ENCODE assay signal across 20 cellular contexts in the genomic region with DNA sequence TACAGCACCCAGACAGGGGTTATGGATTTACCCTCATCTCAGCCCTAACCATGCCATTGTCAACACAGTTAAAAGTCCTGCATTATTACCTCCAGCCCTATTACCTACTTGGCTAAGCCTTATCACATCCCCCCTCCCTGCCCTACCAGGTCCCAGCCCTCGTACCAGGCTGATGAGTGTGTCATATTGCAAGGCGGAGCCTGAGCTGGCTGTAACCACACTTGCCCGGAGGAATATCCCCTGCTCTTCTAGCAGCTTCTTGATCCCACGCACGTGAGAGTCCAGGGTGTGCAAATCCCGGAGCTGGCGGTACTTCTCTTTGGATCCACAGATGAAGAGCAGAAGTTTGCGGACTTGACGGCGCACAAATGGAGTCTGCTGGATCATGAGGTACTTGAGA.
DNase-seq lines count a peak whose midpoint lies in the region; ATAC-seq lines count a peak whose summit lies in the region.
"Had no signal": no experiment of that assay in that cellular context is flagged by ENCODE, and none has a peak within 500 bp of the region (broad histone marks: within the 10 kb centered on the region; RNA-seq: fewer than 3 reads in every experiment).

No MANE protein-coding gene starts in this region.

- intact Hi-C loops in left colon (cut with DNase I, micrococcal nuclease): no loop called here

- peak; percentile 4 for DNase-seq in HPDE6-E6E7 (ENCODE audit: extremely low spot score)
- peak; percentile 71 to 83 for DNase-seq in left colon
- DNase-seq in NCI-H128 (lab: John Stamatoyannopoulos, UW; ENCODE audit: unreplicated experiment): no peak
- no peak for DNase-seq in LoVo (ENCODE audit: low spot score)
- no peak for DNase-seq in NCI-H146 (lab: John Stamatoyannopoulos, UW)
- DNase-seq: activated CD4-positive, alpha-beta T cell treated with anti-CD3 and anti-CD28 coated beads for 48 hours; activated T-cell treated with anti-CD3 and anti-CD28 coated beads, Interleukin-2, amount 50 U/mL, for 4 hours; DMS 273 treated with DMSO at 0.1 percent for 48 hours; GM23248; hippocampal formation; natural killer cell; NCI-H1048; SJCRH30; stimulated activated CD4-positive, alpha-beta T cell treated with anti-CD3 and anti-CD28 coated beads, Interleukin-1b, Interleukin-23, amount 100 ng/mL, for 48 hours; T-helper 9 cell; thyroid gland had no signal

- peak overlapping the region; percentile 84 for H3K4me2 ChIP-seq in BLaER1

- H3K9me3 ChIP-seq in BLaER1: no peaks in the 10 kb centered on the region
- no peaks in the 10 kb centered on the region for H3K9me3 ChIP-seq in duodenal mucosa (ENCODE audit: control insufficient read depth in 1 of 2, low read length in 2 of 2)
- H3K9me3 ChIP-seq: esophagus muscularis mucosa, SJCRH30, thyroid gland had no signal

- ATAC-seq in left colon (peak; percentile 83), GM21786 (IDR thresholded peaks at IDR 0.05; ENCODE audit: unreplicated experiment) (no peak)
- ATAC-seq: activated T-cell treated with anti-CD3 and anti-CD28 coated beads, Interleukin-2, amount 50 U/mL, for 4 hours; natural killer cell had no signal

- H4K20me1 ChIP-seq in BLaER1: no peaks in the 10 kb centered on the region

- H3K4me3 ChIP-seq in BLaER1: no peak overlapping the region
- H3K4me3 ChIP-seq in duodenal mucosa (ENCODE audit: low read depth in 1 of 2, low read length in 2 of 2): no peak overlapping the region
- H3K4me3 ChIP-seq: esophagus muscularis mucosa, GM23248, SJCRH30, thyroid gland had no signal

- H3K36me3 ChIP-seq in BLaER1: peaks cover 92% of the 10 kb centered on the region
- peaks cover 74 to 94% of the 10 kb centered on the region in 2 donors for H3K36me3 ChIP-seq in duodenal mucosa (ENCODE audit: control insufficient read depth in 1 of 2, insufficient read depth in 2 of 2, low read length in 2 of 2)

- H3K4me1 ChIP-seq in BLaER1 (peaks cover 55% of the 10 kb centered on the region), duodenal mucosa (ENCODE audit: control insufficient read depth in 1 of 2, insufficient read depth in 2 of 2, low read length in 2 of 2) (peaks cover 13 to 42% of the 10 kb centered on the region in 2 donors)
- H3K4me1 ChIP-seq: SJCRH30, thyroid gland had no signal

- H3K27me3 ChIP-seq in BLaER1 (no peaks in the 10 kb centered on the region), duodenal mucosa (ENCODE audit: control insufficient read depth in 1 of 2, insufficient read depth in 2 of 2, low read length in 2 of 2) (no peaks in the 10 kb centered on the region)
- H3K27me3 ChIP-seq: esophagus muscularis mucosa, SJCRH30, thyroid gland had no signal

- H3K9ac ChIP-seq in BLaER1 (peak overlapping the region; percentile 72; the same call in 1 of the 2 replicates), duodenal mucosa (ENCODE audit: low read depth in 1 of 2, low read length in 2 of 2) (no peak overlapping the region)
- H3K9ac ChIP-seq: GM23248 had no signal

- H3K27ac ChIP-seq in BLaER1: peak overlapping the region; percentile 88
- peak overlapping the region; percentile 27 for H3K27ac ChIP-seq in duodenal mucosa (ENCODE audit: low read depth, low read length)
- H3K27ac ChIP-seq: esophagus muscularis mucosa, GM23248, SJCRH30, thyroid gland had no signal

Comparison
In these comparisons a context has a peak if more than half of its experiments do, and no peak if none do; other contexts are left out.
1. DNase-seq: peak in HPDE6-E6E7 (single experiment) and left colon (2 of 2); none in NCI-H128 (single experiment), LoVo (single experiment) and NCI-H146 (single experiment).